20 cellular contexts compared by ENCODE assay signal in the genomic region with DNA sequence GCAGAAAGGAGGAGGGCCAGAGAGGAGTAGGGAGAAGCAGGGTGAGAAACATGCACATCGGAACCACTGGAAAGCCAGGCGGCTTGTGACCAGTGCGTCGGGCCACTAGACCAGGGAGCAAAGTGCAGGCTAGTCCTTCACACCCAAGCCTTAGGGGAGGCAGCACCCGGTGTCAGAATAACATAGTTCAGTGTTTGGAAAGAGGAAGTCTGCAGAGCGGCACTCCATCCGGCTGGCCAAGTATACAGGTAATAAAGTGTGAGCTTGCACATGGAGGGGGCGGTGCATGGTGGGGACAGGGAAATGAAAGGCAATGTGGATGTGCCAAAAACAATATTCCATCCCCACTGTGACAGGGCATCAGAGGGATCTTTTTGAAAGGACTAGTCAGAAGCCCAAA.
DNase-seq lines count a peak whose midpoint lies in the region; ATAC-seq and TF ChIP-seq lines count a peak whose summit lies in the region.
"Had no signal": no experiment of that assay in that cellular context is flagged by ENCODE, and none has a peak within 500 bp of the region (broad histone marks: within the 10 kb centered on the region; RNA-seq: fewer than 3 reads in every experiment).

No MANE protein-coding gene starts in this region.

- WGBS in transverse colon (ENCODE audit: low coverage in 1 of 2), 2 donors: 27 to 42% methylated on average over 4 to 8 of the region's 8 CpGs

- peak overlapping the region in 1 of 4 donors; percentile 2 for H3K27ac ChIP-seq in transverse colon
- H3K27ac ChIP-seq: 22Rv1, BLaER1, brain microvascular endothelial cell had no signal

- H3K27me3 Mint-ChIP-seq in brain: no peaks in the 10 kb centered on the region
- H3K27me3 Mint-ChIP-seq in activated T-cell treated with anti-CD3 and anti-CD28 coated beads, Interleukin-2, amount 50 U/mL, for 4 hours (ENCODE audit: low read depth): peaks cover 1% of the 10 kb centered on the region

- in situ Hi-C loops in transverse colon (cut with MboI; ENCODE audit: low pct_ligation_motif_present in 1 of 4, low pct_unique_long_range_greater_than_20kb in 1 of 4, low sequenced_read_pairs in 3 of 4): no loop called here

- no peaks in the 10 kb centered on the region for H3K36me3 Mint-ChIP-seq in brain
- no peaks in the 10 kb centered on the region for H3K36me3 Mint-ChIP-seq in activated T-cell treated with anti-CD3 and anti-CD28 coated beads, Interleukin-2, amount 50 U/mL, for 4 hours (ENCODE audit: insufficient read depth)
- H3K36me3 Mint-ChIP-seq: activated naive CD4-positive, alpha-beta T cell treated with anti-CD3 and anti-CD28 coated beads, Interleukin-2, amount 50 U/mL, for 72 hours; natural killer cell treated with Interleukin-12 subunit alpha and Interleukin-12 subunit beta and Interleukin-15 and Interleukin-18, amount 100 ng/mL, for 72 hours had no signal

- H3K27ac Mint-ChIP-seq in brain: peak overlapping the region in 1 of 5 experiments; percentile 89
- H3K27ac Mint-ChIP-seq: activated CD4-positive, alpha-beta T cell treated with anti-CD3 and anti-CD28 coated beads, Interleukin-2, amount 10 ng/mL, durations not matched to agents 7 days and 5 days; activated naive CD4-positive, alpha-beta T cell treated with anti-CD3 and anti-CD28 coated beads, Interleukin-2, amount 50 U/mL, for 72 hours; natural killer cell treated with Interleukin-12 subunit alpha and Interleukin-12 subunit beta and Interleukin-15 and Interleukin-18, amount 100 ng/mL, for 72 hours had no signal

- DNase-seq in DMS79 treated with DMSO at 0.1 percent for 48 hours (lab: John Stamatoyannopoulos, UW) (peak; percentile 33), DMS79 (lab: John Stamatoyannopoulos, UW) (no peak), left colon (peak in 1 of 2 donors; percentile 17), transverse colon (peak; percentile 17), dedifferentiated amniotic fluid mesenchymal stem cell (ENCODE audit: extremely low spot score) (no peak)
- no peak for DNase-seq in activated CD4-positive, alpha-beta T cell treated with anti-CD3 and anti-CD28 coated beads, Interleukin-2, amount 50 U/mL, for 48 hours
- DNase-seq in activated T-cell treated with anti-CD3 and anti-CD28 coated beads, Interleukin-2, amount 50 U/mL, for 4 hours: no peak
- DNase-seq: activated CD4-positive, alpha-beta T cell treated with anti-CD3 and anti-CD28 coated beads, Interleukin-2, amount 10 ng/mL, durations not matched to agents 7 days and 5 days; brain microvascular endothelial cell; effector memory CD4-positive, alpha-beta T cell; hypothalamus; NCI-H1436; NCI-H345; stimulated activated naive CD4-positive, alpha-beta T cell treated with Interleukin-2 at 50 U/mL for 16 hours had no signal

- no peak overlapping the region for H3K4me3 ChIP-seq in transverse colon
- H3K4me3 ChIP-seq: BLaER1 had no signal

- TF ChIP-seq CTCF in brain (conservative IDR thresholded peaks at IDR 0.05) (no peak), transverse colon (IDR thresholded peaks at IDR 0.05) (no peak)

- H3K4me1 Mint-ChIP-seq in brain: peaks cover 38% of the 10 kb centered on the region
- no peaks in the 10 kb centered on the region for H3K4me1 Mint-ChIP-seq in activated T-cell treated with anti-CD3 and anti-CD28 coated beads, Interleukin-2, amount 50 U/mL, for 4 hours (ENCODE audit: low read depth)
- H3K4me1 Mint-ChIP-seq: activated CD4-positive, alpha-beta T cell treated with anti-CD3 and anti-CD28 coated beads, Interleukin-2, amount 10 ng/mL, durations not matched to agents 7 days and 5 days had no signal

- peak overlapping the region in 3 of 5 experiments; percentile 18 to 45 (median 25) for H3K4me3 Mint-ChIP-seq in brain
- H3K4me3 Mint-ChIP-seq in activated T-cell treated with anti-CD3 and anti-CD28 coated beads, Interleukin-2, amount 50 U/mL, for 4 hours: no peak overlapping the region
- H3K4me3 Mint-ChIP-seq: activated CD4-positive, alpha-beta T cell treated with anti-CD3 and anti-CD28 coated beads, Interleukin-2, amount 10 ng/mL, durations not matched to agents 7 days and 5 days; natural killer cell treated with Interleukin-12 subunit alpha and Interleukin-12 subunit beta and Interleukin-15 and Interleukin-18, amount 100 ng/mL, for 72 hours had no signal

- no peak for TF ChIP-seq POLR2A in transverse colon (IDR thresholded peaks at IDR 0.05)

- H3K9me3 Mint-ChIP-seq in brain: no peaks in the 10 kb centered on the region
- H3K9me3 Mint-ChIP-seq in activated T-cell treated with anti-CD3 and anti-CD28 coated beads, Interleukin-2, amount 50 U/mL, for 4 hours: no peaks in the 10 kb centered on the region
- H3K9me3 Mint-ChIP-seq: activated CD4-positive, alpha-beta T cell treated with anti-CD3 and anti-CD28 coated beads, Interleukin-2, amount 10 ng/mL, durations not matched to agents 7 days and 5 days; activated naive CD4-positive, alpha-beta T cell treated with anti-CD3 and anti-CD28 coated beads, Interleukin-2, amount 50 U/mL, for 72 hours; natural killer cell treated with Interleukin-12 subunit alpha and Interleukin-12 subunit beta and Interleukin-15 and Interleukin-18, amount 100 ng/mL, for 72 hours had no signal

- no peaks in the 10 kb centered on the region for H3K36me3 ChIP-seq in transverse colon
- H3K36me3 ChIP-seq: BLaER1, brain microvascular endothelial cell had no signal

- H3K4me1 ChIP-seq in transverse colon: peaks cover 0 to 7% (median 0%) of the 10 kb centered on the region in 4 donors
- H3K4me1 ChIP-seq: BLaER1 had no signal

- intact Hi-C loops in left colon (cut with DNase I, micrococcal nuclease) (no loop called here), transverse colon (cut with DNase I; ENCODE audit: low total_unique reads) (no loop called here)

- TF ChIP-seq EP300 in transverse colon (IDR thresholded peaks at IDR 0.05; ENCODE audit: low read depth): no peak

- H3K27me3 ChIP-seq in transverse colon: no peaks in the 10 kb centered on the region
- H3K27me3 ChIP-seq: BLaER1, brain microvascular endothelial cell had no signal

- ATAC-seq in left colon: peak; percentile 82
- ATAC-seq in activated T-cell treated with anti-CD3 and anti-CD28 coated beads, Interleukin-2, amount 50 U/mL, for 4 hours: no peak
- ATAC-seq: activated naive CD4-positive, alpha-beta T cell treated with anti-CD3 and anti-CD28 coated beads, Interleukin-2, amount 50 U/mL, for 72 hours; left lobe of liver; natural killer cell treated with Interleukin-12 subunit alpha and Interleukin-12 subunit beta and Interleukin-15 and Interleukin-18, amount 100 ng/mL, for 72 hours had no signal

- no peaks in the 10 kb centered on the region for H3K9me3 ChIP-seq in transverse colon
- H3K9me3 ChIP-seq: BLaER1 had no signal

Comparison
In these comparisons a context has a peak if more than half of its experiments do, and no peak if none do; other contexts are left out.
1. DNase-seq: peak in DMS79 treated with DMSO at 0.1 percent for 48 hours (single experiment) and transverse colon (single experiment); none in DMS79 (single experiment), activated CD4-positive, alpha-beta T cell treated with anti-CD3 and anti-CD28 coated beads, Interleukin-2, amount 50 U/mL, for 48 hours (0 of 2), activated T-cell treated with anti-CD3 and anti-CD28 coated beads, Interleukin-2, amount 50 U/mL, for 4 hours (single experiment) and dedifferentiated amniotic fluid mesenchymal stem cell (single experiment).